ENCODE assay signal across 10 cellular contexts in the genomic region with DNA sequence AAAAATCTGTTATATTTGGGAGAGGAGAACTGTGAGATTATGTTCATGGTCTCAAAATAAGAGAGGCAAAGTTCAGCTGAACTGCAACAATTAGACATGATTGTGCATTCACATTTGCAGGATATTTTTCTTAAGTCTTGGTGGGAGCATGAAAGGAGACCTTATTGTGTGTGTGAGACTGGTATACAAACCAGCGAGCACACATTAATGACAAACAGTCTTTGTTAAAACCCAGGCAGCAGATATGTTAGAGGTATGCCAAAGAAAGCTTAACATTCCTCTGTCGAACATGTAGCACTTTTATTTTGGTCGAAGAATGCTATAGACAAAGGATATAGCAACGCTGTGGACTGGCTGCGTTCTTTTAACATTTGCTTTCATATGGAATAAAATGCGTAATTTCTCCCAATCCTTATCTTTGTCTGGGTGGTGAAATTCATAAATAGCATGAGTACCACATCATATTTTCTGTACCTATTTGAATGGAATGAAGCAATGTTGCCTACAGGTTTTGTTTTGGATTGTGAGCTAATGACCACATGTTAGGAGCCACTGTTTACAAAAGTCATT.
DNase-seq lines count a peak whose midpoint lies in the region; ATAC-seq and TF ChIP-seq lines count a peak whose summit lies in the region.
"Had no signal": no experiment of that assay in that cellular context is flagged by ENCODE, and none has a peak within 500 bp of the region (broad histone marks: within the 10 kb centered on the region; RNA-seq: fewer than 3 reads in every experiment).

No MANE protein-coding gene starts in this region.

- H3K4me1 ChIP-seq in RWPE2 (ENCODE audit: insufficient read depth, poor library complexity, severe bottlenecking) (no peaks in the 10 kb centered on the region), neuronal stem cell (ENCODE audit: control insufficient read depth in 2 of 2, insufficient read depth in 1 of 2, low read depth in 1 of 2, low read length in 2 of 2) (peaks cover 3% of the 10 kb centered on the region in 2 donors)

- H4K91ac ChIP-seq in neuronal stem cell (ENCODE audit: low read depth, low read length, poor library complexity): no peak overlapping the region

- no peak overlapping the region for H2BK120ac ChIP-seq in neuronal stem cell (ENCODE audit: low read depth, low read length)

- DNase-seq in RWPE2 (ENCODE audit: low spot score) (no peak), dermis blood vessel endothelial cell (peak; percentile 13), neuronal stem cell (ENCODE audit: low spot score) (peak; percentile 29), mesenteric fat pad (ENCODE audit: low spot score) (no peak), HFFc6 (no peak)
- no peak for DNase-seq in activated CD4-positive, alpha-beta T cell treated with anti-CD3 and anti-CD28 coated beads, Interleukin-2, amount 50 U/mL, for 48 hours

- H2AK5ac ChIP-seq in neuronal stem cell (ENCODE audit: low read depth, low read length): no peak overlapping the region

- no peak overlapping the region for H4K8ac ChIP-seq in neuronal stem cell (ENCODE audit: low read depth, low read length)

- H3K4me3 ChIP-seq in RWPE2 (ENCODE audit: severe bottlenecking) (no peak overlapping the region), neuronal stem cell (ENCODE audit: low read length in 2 of 2) (no peak overlapping the region)
- H3K4me3 ChIP-seq: BLaER1 treated with 17β-estradiol and CSF1 and Interleukin-3, amounts not matched to agents 10 nM and 100 nM; SJCRH30 had no signal

- no peak overlapping the region for H3K4ac ChIP-seq in neuronal stem cell (ENCODE audit: low read length)

- peak; percentile 27 for TF ChIP-seq CTCF in C4-2B (conservative IDR thresholded peaks at IDR 0.05)
- peak; percentile 38 for TF ChIP-seq CTCF in RWPE2 (IDR thresholded peaks at IDR 0.05; ENCODE audit: poor library complexity, severe bottlenecking)
- no peak; the same call in 1 of the 2 replicates for TF ChIP-seq CTCF in HFFc6 (IDR thresholded peaks at IDR 0.05)

- no peak overlapping the region for H2AFZ ChIP-seq in neuronal stem cell (ENCODE audit: low read length)

- H3K27me3 ChIP-seq in RWPE2 (ENCODE audit: insufficient read depth, poor library complexity, severe bottlenecking) (no peaks in the 10 kb centered on the region), neuronal stem cell (ENCODE audit: control insufficient read depth in 3 of 3, insufficient read depth in 3 of 3, low read depth in 1 of 3, low read length in 3 of 3) (peaks cover 0 to 4% (median 0%) of the 10 kb centered on the region in 3 experiments)
- H3K27me3 ChIP-seq: BLaER1 treated with 17β-estradiol and CSF1 and Interleukin-3, amounts not matched to agents 10 nM and 100 nM; SJCRH30 had no signal

- H2BK15ac ChIP-seq in neuronal stem cell (ENCODE audit: low read length): no peak overlapping the region

- H3K36me3 ChIP-seq in RWPE2 (ENCODE audit: low read depth) (no peaks in the 10 kb centered on the region), neuronal stem cell (replicated peaks in 1 of 2; ENCODE audit: control insufficient read depth in 2 of 2, insufficient read depth in 2 of 2, low read length in 2 of 2) (no peaks in the 10 kb centered on the region)
- H3K36me3 ChIP-seq: SJCRH30 had no signal

- no peak overlapping the region for H3K4me2 ChIP-seq in neuronal stem cell (ENCODE audit: insufficient read depth, low read length, poor library complexity, severe bottlenecking)

- no peak overlapping the region for H3K9ac ChIP-seq in neuronal stem cell (ENCODE audit: low read depth, low read length, poor library complexity)

- H3K27ac Mint-ChIP-seq in HFFc6: no peak overlapping the region

- H2BK5ac ChIP-seq in neuronal stem cell (ENCODE audit: low read length): no peak overlapping the region

- no peak overlapping the region for H3K4me3 Mint-ChIP-seq in HFFc6

- no peak overlapping the region for H3K23ac ChIP-seq in neuronal stem cell (ENCODE audit: low read depth, low read length, poor library complexity)

- no CpG with 5 or more reads among the region's 6 CpGs for whole genome bisulfite sequencing in neuronal stem cell (ENCODE audit: extremely low coverage in 2 of 2, insufficient read length in 2 of 2, insufficient replicate concordance in 1 of 2), 2 donors

- H2BK12ac ChIP-seq in neuronal stem cell (ENCODE audit: low read length): no peak overlapping the region

- no peaks in the 10 kb centered on the region for H3K9me3 Mint-ChIP-seq in HFFc6

- H3K14ac ChIP-seq in neuronal stem cell (ENCODE audit: low read length): no peak overlapping the region

- no peaks in the 10 kb centered on the region for H3K79me1 ChIP-seq in neuronal stem cell (ENCODE audit: low read depth, low read length)

- no peak overlapping the region for H3K18ac ChIP-seq in neuronal stem cell (ENCODE audit: low read length)

- H3K4me1 Mint-ChIP-seq in HFFc6 (ENCODE audit: low read depth): no peaks in the 10 kb centered on the region

- no peak for ATAC-seq in RWPE2 (ENCODE audit: low read depth)

- H3K9me3 ChIP-seq in RWPE2 (ENCODE audit: severe bottlenecking): no peaks in the 10 kb centered on the region
- H3K9me3 ChIP-seq in neuronal stem cell (replicated peaks in 1 of 2; ENCODE audit: control insufficient read depth in 2 of 2, insufficient read depth in 1 of 2, low read depth in 1 of 2, low read length in 2 of 2): no peaks in the 10 kb centered on the region
- H3K9me3 ChIP-seq: SJCRH30 had no signal

- no peak overlapping the region for H3K27ac ChIP-seq in C4-2B
- H3K27ac ChIP-seq in RWPE2 (ENCODE audit: poor library complexity, severe bottlenecking): no peak overlapping the region
- H3K27ac ChIP-seq in neuronal stem cell (replicated peaks; ENCODE audit: low read length): no peak overlapping the region
- H3K27ac ChIP-seq: RWPE1, SJCRH30 had no signal

- peaks cover 2% of the 10 kb centered on the region; the same call in 1 of the 2 replicates for H3K27me3 Mint-ChIP-seq in HFFc6 (ENCODE audit: insufficient read depth)

- H3K36me3 Mint-ChIP-seq in HFFc6 (ENCODE audit: low read depth): no peaks in the 10 kb centered on the region

Comparison
In these comparisons a context has a peak if more than half of its experiments do, and no peak if none do; other contexts are left out.
1. DNase-seq: peak in dermis blood vessel endothelial cell (single experiment) and neuronal stem cell (single experiment); none in RWPE2 (single experiment), activated CD4-positive, alpha-beta T cell treated with anti-CD3 and anti-CD28 coated beads, Interleukin-2, amount 50 U/mL, for 48 hours (0 of 2), mesenteric fat pad (single experiment) and HFFc6 (single experiment).